Comparison of ENCODE assay signal across 25 cellular contexts in genomic region chr4:172323288-172323687, GRCh38.
"Had no signal": no experiment of that assay in that cellular context is flagged by ENCODE, and none has a peak within 500 bp of the region (broad histone marks: within the 10 kb centered on the region; RNA-seq: fewer than 3 reads in every experiment).

No MANE protein-coding gene starts in this region.

- H3K9me3 ChIP-seq: neutrophil, psoas muscle, right lobe of liver, sigmoid colon, stomach, thoracic aorta, thyroid gland, tibial nerve, upper lobe of left lung, vagina had no signal

- H3K27me3 ChIP-seq: neutrophil, right lobe of liver, sigmoid colon, stomach, thyroid gland, tibial nerve, upper lobe of left lung, vagina had no signal

- H3K4me3 ChIP-seq: psoas muscle, right lobe of liver, sigmoid colon, stomach, thoracic aorta, thyroid gland, tibial nerve, upper lobe of left lung, vagina had no signal

- H3K79me2 ChIP-seq: parathyroid adenoma had no signal

- ATAC-seq: naive thymus-derived CD4-positive, alpha-beta T cell; natural killer cell; psoas muscle; right cardiac atrium; right lobe of liver; stimulated activated effector memory CD8-positive, alpha-beta T cell treated with anti-CD3 and anti-CD28 coated beads, Interleukin-12 subunit alpha, Interleukin-12 subunit beta, amount 100 ng/mL, for 72 hours; stimulated activated naive B cell treated with anti-CD40 and anti-IgM and Interleukin-4, amounts not matched to agents 10 μg/mL and 1 μg/mL and 100 μg/mL, for 72 hours had no signal

- DNase-seq: naive thymus-derived CD4-positive, alpha-beta T cell; natural killer cell; nucleus accumbens; posterior cingulate gyrus; psoas muscle; right cardiac atrium; right lobe of liver; sigmoid colon; small intestine; stimulated activated CD4-positive, alpha-beta T cell treated with anti-CD3 and anti-CD28 coated beads, Interleukin-15, amount 100 ng/mL, for 24 hours; stimulated activated CD4-positive, alpha-beta T cell treated with anti-CD3 and anti-CD28 coated beads, Interleukin-2, amount 100 ng/mL, for 24 hours; stimulated activated CD4-positive, alpha-beta T cell treated with anti-CD3 and anti-CD28 coated beads, Interleukin-2, amount 100 ng/mL, for 48 hours; stimulated activated CD4-positive, alpha-beta T cell treated with anti-CD3 and anti-CD28 coated beads, Interleukin-4, amount 100 ng/mL, for 24 hours; stimulated activated naive B cell treated with anti-CD40 and anti-IgM and Interleukin-4, amounts not matched to agents 10 μg/mL and 1 μg/mL and 100 μg/mL, for 72 hours; stimulated activated naive CD4-positive, alpha-beta T cell treated with Interleukin-2 at 50 U/mL for 16 hours; stomach; thyroid gland; trophoblast cell; upper lobe of left lung had no signal

- H3K36me3 ChIP-seq: neutrophil, right lobe of liver, sigmoid colon, stomach, thoracic aorta, thyroid gland, tibial nerve, upper lobe of left lung, vagina had no signal

- H3K9ac ChIP-seq: parathyroid adenoma had no signal

- H2AFZ ChIP-seq: parathyroid adenoma had no signal

- H3K27ac ChIP-seq: neutrophil, parathyroid adenoma, psoas muscle, right lobe of liver, sigmoid colon, stomach, thoracic aorta, thyroid gland, tibial nerve, upper lobe of left lung, vagina had no signal

- H3K4me1 ChIP-seq: parathyroid adenoma, psoas muscle, right lobe of liver, sigmoid colon, stomach, thyroid gland, tibial nerve, upper lobe of left lung, vagina had no signal
